Comparison of ENCODE assay signal across 20 cellular contexts in genomic region chr11:10678106-10678505, GRCh38. TPM values are rescaled to one million over a fixed set of nuclear protein-coding genes. Genes with fewer than 3 reads are reported as not detected.
"Had no signal": no experiment of that assay in that cellular context is flagged by ENCODE, and none has a peak within 500 bp of the region (broad histone marks: within the 10 kb centered on the region; RNA-seq: fewer than 3 reads in every experiment).

No MANE protein-coding gene starts in this region.

- H3K9me3 ChIP-seq: adrenal gland, mucosa of descending colon had no signal

- H3K36me3 Mint-ChIP-seq: activated naive CD4-positive, alpha-beta T cell treated with anti-CD3 and anti-CD28 coated beads, Interleukin-2, amount 50 U/mL, for 72 hours had no signal

- DNase-seq: activated CD4-positive, alpha-beta T cell treated with anti-CD3 and anti-CD28 coated beads, Interleukin-2, amount 50 U/mL, for 4 hours; activated gamma-delta T cell treated with Interleukin-2 at 50 U/mL for 16 hours; activated T-cell treated with anti-CD3 and anti-CD28 coated beads for 4 hours; adrenal gland; dermis blood vessel endothelial cell; effector memory CD8-positive, alpha-beta T cell; foreskin fibroblast; mucosa of descending colon; naive B cell; stimulated activated CD4-positive, alpha-beta T cell treated with anti-CD3 and anti-CD28 coated beads, Interleukin-12 subunit alpha, Interleukin-12 subunit beta, amount 100 ng/mL, for 4 hours; stimulated activated CD4-positive, alpha-beta T cell treated with anti-CD3 and anti-CD28 coated beads, Interleukin-1b, Interleukin-23, amount 100 ng/mL, for 48 hours; stimulated activated CD8-positive, alpha-beta memory T cell treated with anti-CD3 and anti-CD28 coated beads, Interleukin-4, amount 100 ng/mL, for 48 hours; stimulated activated naive CD4-positive, alpha-beta T cell; substantia nigra; trophoblast cell had no signal

- H3K4me3 Mint-ChIP-seq: activated T-helper 1 cell treated with anti-CD3 and anti-CD28 coated beads, Interleukin-12 subunit alpha, Interleukin-12 subunit beta, Interleukin-2, Interleukin-4 antibody, amounts not matched to agents 30 ng/mL and 10 ng/mL and 1 ng/mL, durations not matched to agents 14 hours and 24 hours and 36 hours; effector memory CD8-positive, alpha-beta T cell; memory B cell; naive B cell; neural crest cell had no signal

- H3K27me3 ChIP-seq: adrenal gland had no signal

- H3K27ac Mint-ChIP-seq: activated naive CD4-positive, alpha-beta T cell treated with anti-CD3 and anti-CD28 coated beads, Interleukin-2, amount 50 U/mL, for 72 hours; activated T-helper 1 cell treated with anti-CD3 and anti-CD28 coated beads, Interleukin-12 subunit alpha, Interleukin-12 subunit beta, Interleukin-2, Interleukin-4 antibody, amounts not matched to agents 30 ng/mL and 10 ng/mL and 1 ng/mL, durations not matched to agents 14 hours and 24 hours and 36 hours; effector memory CD8-positive, alpha-beta T cell; memory B cell; naive B cell had no signal

- H3K4me3 ChIP-seq: adrenal gland, hepatocyte, mucosa of descending colon had no signal

- ATAC-seq: activated naive CD4-positive, alpha-beta T cell treated with anti-CD3 and anti-CD28 coated beads, Interleukin-2, amount 50 U/mL, for 72 hours; effector memory CD8-positive, alpha-beta T cell; mucosa of descending colon had no signal

- H3K4me2 ChIP-seq: hepatocyte had no signal

- H2AFZ ChIP-seq: hepatocyte had no signal

- H3K9me3 Mint-ChIP-seq: activated naive CD4-positive, alpha-beta T cell treated with anti-CD3 and anti-CD28 coated beads, Interleukin-2, amount 50 U/mL, for 72 hours; activated T-helper 1 cell treated with anti-CD3 and anti-CD28 coated beads, Interleukin-12 subunit alpha, Interleukin-12 subunit beta, Interleukin-2, Interleukin-4 antibody, amounts not matched to agents 30 ng/mL and 10 ng/mL and 1 ng/mL, durations not matched to agents 14 hours and 24 hours and 36 hours; effector memory CD8-positive, alpha-beta T cell had no signal

- H3K36me3 ChIP-seq: adrenal gland had no signal

- H3K27ac ChIP-seq: adrenal gland, hepatocyte had no signal

- H3K79me2 ChIP-seq: hepatocyte had no signal

RNA-seq across cellular contexts. Expression of gene IRAG1, which starts 15.4 kb away (rescaled TPM):
- total RNA-seq: activated naive CD4-positive, alpha-beta T cell treated with anti-CD3 and anti-CD28 coated beads, Interleukin-2, amount 50 U/mL, for 72 hours; activated T-helper 1 cell treated with anti-CD3 and anti-CD28 coated beads, Interleukin-12 subunit alpha, Interleukin-12 subunit beta, Interleukin-2, Interleukin-4 antibody, amounts not matched to agents 30 ng/mL and 10 ng/mL and 1 ng/mL, durations not matched to agents 14 hours and 24 hours and 36 hours had no signal
